Comparison of ENCODE assay signal across 25 cellular contexts in the genomic region with DNA sequence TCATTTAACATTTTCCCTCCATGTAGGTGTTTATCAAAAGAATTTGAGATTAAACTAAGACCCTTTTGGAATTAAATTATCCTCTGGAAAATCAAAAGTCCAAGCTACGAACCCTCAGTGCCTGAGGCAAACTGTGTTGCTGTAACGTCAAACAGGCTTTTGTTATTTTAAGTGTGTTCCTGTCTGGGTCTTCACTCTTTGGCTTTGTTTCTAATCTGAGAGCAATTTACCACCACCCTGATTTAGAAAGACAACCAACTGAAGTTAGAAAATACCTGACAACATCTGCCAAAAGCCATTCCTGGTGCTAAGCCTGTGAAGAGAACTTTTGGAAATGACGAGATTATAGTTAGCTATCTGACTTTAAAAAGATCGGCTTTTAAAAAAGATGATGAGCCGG.
"Had no signal": no experiment of that assay in that cellular context is flagged by ENCODE, and none has a peak within 500 bp of the region (broad histone marks: within the 10 kb centered on the region; RNA-seq: fewer than 3 reads in every experiment).

No MANE protein-coding gene starts in this region.

- FAIRE-seq: frontal cortex had no signal

- DNase-seq: cortex of kidney; dorsolateral prefrontal cortex; effector CD8-positive, alpha-beta T cell; heart left ventricle; islet precursor cell; midbrain; occipital lobe; retina; spleen; stimulated activated CD4-positive, alpha-beta T cell treated with anti-CD3 and anti-CD28 coated beads, Interleukin-15, amount 100 ng/mL, for 24 hours; stimulated activated CD4-positive, alpha-beta T cell treated with anti-CD3 and anti-CD28 coated beads, Interleukin-2, amount 100 ng/mL, for 24 hours; stimulated activated CD4-positive, alpha-beta T cell treated with anti-CD3 and anti-CD28 coated beads, Interleukin-4, amount 100 ng/mL, for 4 hours; stimulated activated naive B cell treated with anti-CD40 and anti-IgM and Interleukin-4, amounts not matched to agents 10 μg/mL and 1 μg/mL and 100 μg/mL, for 72 hours; stimulated activated naive CD8-positive, alpha-beta T cell treated with anti-CD3 and anti-CD28 coated beads, Interleukin-15, amount 100 ng/mL, for 72 hours; testis; upper lobe of right lung had no signal

- H3K4me3 ChIP-seq: dorsolateral prefrontal cortex, heart left ventricle, prostate gland, spleen, testis, tibial nerve, upper lobe of right lung, vagina had no signal

- H3K4me1 ChIP-seq: heart left ventricle, parathyroid adenoma, prostate gland, spleen, testis, tibial nerve, upper lobe of right lung, vagina had no signal

- H3K9ac ChIP-seq: parathyroid adenoma had no signal

- ATAC-seq: esophagus mucosa; heart left ventricle; left lobe of liver; natural killer cell treated with Interleukin-12 subunit alpha and Interleukin-12 subunit beta and Interleukin-15 and Interleukin-18, amount 100 ng/mL, for 72 hours; sciatic nerve; stimulated activated naive B cell treated with anti-CD40 and anti-IgM and Interleukin-4, amounts not matched to agents 10 μg/mL and 1 μg/mL and 100 μg/mL, for 72 hours; stimulated activated naive CD8-positive, alpha-beta T cell treated with anti-CD3 and anti-CD28 coated beads, Interleukin-15, amount 100 ng/mL, for 72 hours; upper lobe of right lung had no signal

- H3K9me3 ChIP-seq: prostate gland, testis, upper lobe of right lung, vagina had no signal

- H3K36me3 ChIP-seq: heart left ventricle, prostate gland, spleen, tibial nerve, upper lobe of right lung, vagina had no signal

- H3K27ac ChIP-seq: heart left ventricle, parathyroid adenoma, prostate gland, spleen, testis, tibial nerve, upper lobe of right lung, vagina had no signal

- H3K27me3 ChIP-seq: testis, tibial nerve, upper lobe of right lung, vagina had no signal
